ENCODE assay signal across 1 cellular context in genomic region chr20:50689864-50690263, GRCh38.
TF ChIP-seq lines count a peak whose summit lies in the region.

No MANE protein-coding gene starts in this region.

TF ChIP-seq in HCT116, 20 proteins besides CTCF, POLR2A, EP300 and RAD21 (continued from another document):
- TF ChIP-seq ZNF274 (IDR thresholded peaks at IDR 0.05; ENCODE audit: low read depth, low read length) = no peak
- no peak for TF ChIP-seq JUND (IDR thresholded peaks at IDR 0.05)
- TF ChIP-seq SIN3A (IDR thresholded peaks at IDR 0.05; ENCODE audit: low read depth) = no peak
- no peak for TF ChIP-seq CEBPB (IDR thresholded peaks at IDR 0.05; ENCODE audit: low read depth)
